In genomic region chr10:87761892-87762291, GRCh38 we compare ENCODE assay signal across 8 cellular contexts. TPM values are rescaled to one million over a fixed set of nuclear protein-coding genes. Genes with fewer than 3 reads are reported as not detected.
DNase-seq lines count a peak whose midpoint lies in the region; ATAC-seq and TF ChIP-seq lines count a peak whose summit lies in the region.

No MANE protein-coding gene starts in this region.

- H2AFZ ChIP-seq in fibroblast of lung (ENCODE audit: low read length), result no peak overlapping the region

- H3K9ac ChIP-seq in fibroblast of lung (ENCODE audit: insufficient read depth, low read length), result no peak overlapping the region

- H3K4me3 Mint-ChIP-seq in stimulated activated naive CD8-positive, alpha-beta T cell treated with anti-CD3 and anti-CD28 coated beads, Interleukin-15, Interleukin-2, amounts not matched to agents 100 ng/mL and 50 ng/mL, for 24 hours, result peak overlapping the region; percentile 37

- DNase-seq in DMS53 treated with DMSO at 0.1 percent for 48 hours (lab: John Stamatoyannopoulos, UW; ENCODE audit: unreplicated experiment) (peak; percentile 28), HCEC 1CT (peak; percentile 84), RWPE1 (ENCODE audit: low spot score) (peak; percentile 52), fibroblast of lung (ENCODE audit: low read depth in 2 of 2) (peak; percentile 75 to 79), SW480 (ENCODE audit: low spot score) (no peak), D341Med (ENCODE audit: low spot score) (no peak)

- no peaks in the 10 kb centered on the region for H3K9me3 Mint-ChIP-seq in stimulated activated naive CD8-positive, alpha-beta T cell treated with anti-CD3 and anti-CD28 coated beads, Interleukin-15, Interleukin-2, amounts not matched to agents 100 ng/mL and 50 ng/mL, for 24 hours

- no peaks in the 10 kb centered on the region for H3K9me3 ChIP-seq in fibroblast of lung (ENCODE audit: control insufficient read depth, insufficient read depth, low read depth, low read length)

- peak overlapping the region; percentile 87 for H3K27ac Mint-ChIP-seq in stimulated activated naive CD8-positive, alpha-beta T cell treated with anti-CD3 and anti-CD28 coated beads, Interleukin-15, Interleukin-2, amounts not matched to agents 100 ng/mL and 50 ng/mL, for 24 hours

- peaks cover 2% of the 10 kb centered on the region for H3K4me1 ChIP-seq in fibroblast of lung (ENCODE audit: control insufficient read depth, extremely low read depth, insufficient read depth, low read length)

- H3K36me3 ChIP-seq in fibroblast of lung (ENCODE audit: control insufficient read depth, insufficient read depth, low read length), result no peaks in the 10 kb centered on the region

- no peak overlapping the region for H3K4me3 ChIP-seq in fibroblast of lung (replicated peaks in 1 of 4; ENCODE audit: control extremely low read depth in 1 of 4, insufficient read depth in 1 of 4, low read depth in 3 of 4, low read length in 4 of 4)

- POLR2A ChIA-PET in RWPE1 (lab: Yijun Ruan, JAX; ENCODE audit: low non-redundant PET), result no interaction called here

- H3K27ac ChIP-seq in RWPE1, result peak overlapping the region; percentile 32; the same call in 1 of the 2 replicates
- no peak overlapping the region for H3K27ac ChIP-seq in fibroblast of lung (ENCODE audit: insufficient read depth, low read length)

- no peak for TF ChIP-seq CTCF in RWPE1 (conservative IDR thresholded peaks at IDR 0.05; ENCODE audit: low read depth)
- no peak for TF ChIP-seq CTCF in fibroblast of lung (conservative IDR thresholded peaks at IDR 0.05 in 1 of 2, IDR thresholded peaks at IDR 0.05 in 1 of 2; ENCODE audit: low read depth in 1 of 2, low read length in 2 of 2)

- H3K36me3 Mint-ChIP-seq in stimulated activated naive CD8-positive, alpha-beta T cell treated with anti-CD3 and anti-CD28 coated beads, Interleukin-15, Interleukin-2, amounts not matched to agents 100 ng/mL and 50 ng/mL, for 24 hours (ENCODE audit: low read depth), result peaks cover 75% of the 10 kb centered on the region

- H4K20me1 ChIP-seq in fibroblast of lung (ENCODE audit: control insufficient read depth, extremely low read depth, insufficient read depth, low read length), result no peaks in the 10 kb centered on the region

- no peak for ATAC-seq in GM18868 (IDR thresholded peaks at IDR 0.05; ENCODE audit: unreplicated experiment)

- no peaks in the 10 kb centered on the region for H3K27me3 ChIP-seq in fibroblast of lung (ENCODE audit: control insufficient read depth, insufficient read depth, low read length)

- H3K27me3 Mint-ChIP-seq in stimulated activated naive CD8-positive, alpha-beta T cell treated with anti-CD3 and anti-CD28 coated beads, Interleukin-15, Interleukin-2, amounts not matched to agents 100 ng/mL and 50 ng/mL, for 24 hours, result no peaks in the 10 kb centered on the region

- H3K4me2 ChIP-seq in fibroblast of lung (ENCODE audit: extremely low read depth, insufficient read depth, low read length), result no peak overlapping the region

- CTCF ChIA-PET in RWPE1 (lab: Yijun Ruan, JAX), result interaction anchor here (1.4 kb wide), 1 partner anchor 10 kb away, joined by 4 read pairs; no protein-coding TSS in a partner anchor

- peaks cover 50% of the 10 kb centered on the region for H3K4me1 Mint-ChIP-seq in stimulated activated naive CD8-positive, alpha-beta T cell treated with anti-CD3 and anti-CD28 coated beads, Interleukin-15, Interleukin-2, amounts not matched to agents 100 ng/mL and 50 ng/mL, for 24 hours (ENCODE audit: low read depth)

- H3K79me2 ChIP-seq in fibroblast of lung (ENCODE audit: control insufficient read depth, insufficient read depth, low read length), result no peaks in the 10 kb centered on the region

RNA-seq across cellular contexts. Expression of gene ATAD1, which starts 56.1 kb away (rescaled TPM):
- total RNA-seq in fibroblast of lung, result 32.1 and 34.7 TPM in 2 replicates
- polyA plus RNA-seq in fibroblast of lung, result 34.9 and 49.0 TPM in 2 replicates
- 19.3 and 30.4 TPM in 2 replicates for polyA plus RNA-seq in fibroblast of lung (2012)
- polyA minus RNA-seq in fibroblast of lung (ENCODE audit: low replicate concordance), result 2.4 and 5.6 TPM in 2 replicates

Comparison
In these comparisons a context has a peak if more than half of its experiments do, and no peak if none do; other contexts are left out.
1. DNase-seq: peak in DMS53 treated with DMSO at 0.1 percent for 48 hours (single experiment), HCEC 1CT (single experiment), RWPE1 (single experiment) and fibroblast of lung (2 of 2); none in SW480 (single experiment) and D341Med (single experiment).